Comparison of ENCODE assay signal across 12 cellular contexts in the genomic region with DNA sequence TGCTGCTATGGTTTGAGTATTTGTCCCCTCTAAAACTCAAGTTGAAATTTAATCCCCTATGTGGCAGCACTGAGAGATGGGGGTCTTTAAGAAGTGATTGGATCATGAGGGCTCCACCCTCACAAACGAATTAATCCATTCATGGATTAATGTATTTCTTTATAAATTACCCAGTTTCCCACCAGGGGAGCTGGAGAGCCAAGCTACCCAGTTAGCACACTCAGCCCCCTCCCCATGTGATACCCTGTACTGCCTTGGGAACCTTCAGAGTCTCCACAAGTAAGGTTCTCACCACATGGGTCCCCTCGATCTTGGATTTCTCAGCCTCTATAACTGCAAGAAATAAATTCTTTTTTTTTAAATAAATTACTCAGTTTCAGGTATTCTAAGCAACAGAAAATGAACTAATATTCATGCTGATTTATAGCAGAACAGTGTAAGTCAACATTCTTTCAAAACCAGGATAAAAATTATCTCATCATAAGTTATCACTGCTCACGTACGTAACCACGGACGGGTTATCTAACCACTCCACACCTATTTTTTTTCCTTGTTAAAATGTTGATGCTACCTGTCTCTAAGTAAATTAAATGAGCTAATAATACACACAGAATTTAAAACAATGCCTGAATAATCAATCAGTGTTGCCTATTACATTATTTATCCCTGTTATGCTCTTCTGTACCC. TPM values are rescaled to one million over a fixed set of nuclear protein-coding genes. Genes with fewer than 3 reads are reported as not detected.
DNase-seq lines count a peak whose midpoint lies in the region; ATAC-seq and TF ChIP-seq lines count a peak whose summit lies in the region.
"Had no signal": no experiment of that assay in that cellular context is flagged by ENCODE, and none has a peak within 500 bp of the region (broad histone marks: within the 10 kb centered on the region; RNA-seq: fewer than 3 reads in every experiment).

No MANE protein-coding gene starts in this region.

- ATAC-seq in HG02610 (IDR thresholded peaks at IDR 0.05; ENCODE audit: unreplicated experiment), result no peak
- ATAC-seq: naive thymus-derived CD8-positive, alpha-beta T cell had no signal

- H3K9me2 ChIP-seq in DOHH2 (replicated peaks; ENCODE audit: control insufficient read depth, low read length) (no peaks in the 10 kb centered on the region), OCI-LY1 (ENCODE audit: low read depth, low read length) (no peaks in the 10 kb centered on the region)

- POLR2A ChIA-PET in AG04450 (lab: Yijun Ruan, JAX), result interaction anchor here (1.0 kb wide), 1 partner anchor 267 kb away, joined by 5 read pairs; a partner anchor contains a TSS

- H3K9ac ChIP-seq in OCI-LY1 (ENCODE audit: low read length), result no peak overlapping the region

- no peak for TF ChIP-seq POLR2A in erythroblast (IDR thresholded peaks at IDR 0.05; ENCODE audit: low read length)

- no peak overlapping the region for H3K27ac ChIP-seq in AG04450 (ENCODE audit: low read depth, low read length)
- no peak overlapping the region for H3K27ac ChIP-seq in DOHH2 (ENCODE audit: low read depth, low read length)
- no peak overlapping the region for H3K27ac ChIP-seq in OCI-LY1 (ENCODE audit: low read depth, low read length, poor library complexity, severe bottlenecking)
- H3K27ac ChIP-seq: SK-N-MC had no signal

- H3K4me2 ChIP-seq in DOHH2 (ENCODE audit: low read length), result peak overlapping the region; percentile 93
- H3K4me2 ChIP-seq in OCI-LY1 (ENCODE audit: low read length), result no peak overlapping the region

- CTCF ChIA-PET in AG04450 (lab: Charles Lee), result no interaction called here

- peaks cover 2% of the 10 kb centered on the region; the same call in 1 of the 2 replicates for H3K9me3 ChIP-seq in AG04450 (ENCODE audit: control insufficient read depth, insufficient read depth, low read length)
- H3K9me3 ChIP-seq in DOHH2 (ENCODE audit: control insufficient read depth, insufficient read depth, low read length), result no peaks in the 10 kb centered on the region
- no peaks in the 10 kb centered on the region for H3K9me3 ChIP-seq in OCI-LY1 (ENCODE audit: low read length)

- no peak for DNase-seq in AG04450 (ENCODE audit: low read depth, low spot score)
- peak; percentile 7 to 14 for DNase-seq in erythroblast (lab: John Stamatoyannopoulos, UW)
- no peak for DNase-seq in islet precursor cell
- DNase-seq in putamen (ENCODE audit: low spot score), result no peak
- no peak for DNase-seq in NOMO-1 treated with dmso at 0.1 percent for 144 hours (lab: John Stamatoyannopoulos, UW; ENCODE audit: unreplicated experiment)
- DNase-seq: activated effector memory CD4-positive, alpha-beta T cell treated with anti-CD3 and anti-CD28 coated beads, Interleukin-2, amount 50 U/mL, for 16 hours; KBM-7 had no signal

- no peak overlapping the region for H2AFZ ChIP-seq in OCI-LY1 (ENCODE audit: low read length)

- peaks cover 84% of the 10 kb centered on the region for H3K36me3 ChIP-seq in DOHH2 (ENCODE audit: control insufficient read depth, low read length)
- H3K36me3 ChIP-seq in OCI-LY1 (ENCODE audit: insufficient read depth, low read length), result peaks cover 63% of the 10 kb centered on the region

- H4K20me1 ChIP-seq in DOHH2 (ENCODE audit: control insufficient read depth, insufficient read depth, low read depth, low read length), result peaks cover 70% of the 10 kb centered on the region
- 0 out of 2 replicates have a peak, but pooled peaks cover 4% of the 10 kb centered on the region for H4K20me1 ChIP-seq in OCI-LY1 (ENCODE audit: insufficient read depth, low read length)

- H3K79me2 ChIP-seq in DOHH2 (ENCODE audit: control insufficient read depth, low read length) (peaks cover 86% of the 10 kb centered on the region), OCI-LY1 (ENCODE audit: insufficient read depth, low read length) (peaks cover 80% of the 10 kb centered on the region)

- no peak overlapping the region for H3K4me3 ChIP-seq in AG04450 (ENCODE audit: low read depth, low read length)
- peak overlapping the region; percentile 82 for H3K4me3 ChIP-seq in DOHH2 (ENCODE audit: low read length)
- no peak overlapping the region for H3K4me3 ChIP-seq in OCI-LY1 (ENCODE audit: low read depth, low read length, poor library complexity, severe bottlenecking)

- H3K4me1 ChIP-seq in DOHH2 (ENCODE audit: control insufficient read depth, low read length), result peaks cover 73% of the 10 kb centered on the region
- H3K4me1 ChIP-seq in OCI-LY1 (ENCODE audit: insufficient read depth, low read length, severe bottlenecking), result peaks cover 40% of the 10 kb centered on the region

- H3K27me3 ChIP-seq in AG04450 (ENCODE audit: control insufficient read depth, insufficient read depth, low read length) (no peaks in the 10 kb centered on the region), DOHH2 (ENCODE audit: control insufficient read depth, low read length) (no peaks in the 10 kb centered on the region), OCI-LY1 (ENCODE audit: insufficient read depth, low read length) (no peaks in the 10 kb centered on the region)

- H3F3A ChIP-seq in DOHH2 (ENCODE audit: control insufficient read depth, insufficient read depth) (0 out of 2 replicates have a peak, but pooled peaks cover 3% of the 10 kb centered on the region), OCI-LY1 (ENCODE audit: insufficient read depth, low read length) (no peaks in the 10 kb centered on the region)

- TF ChIP-seq CTCF in AG04450 (IDR thresholded peaks at IDR 0.05; ENCODE audit: low read depth, low read length), result peak; percentile 41; the same call in 1 of the 2 replicates
- peak; percentile 45 for TF ChIP-seq CTCF in DOHH2 (IDR thresholded peaks at IDR 0.05; ENCODE audit: low read depth, low read length, poor library complexity, severe bottlenecking)
- TF ChIP-seq CTCF in OCI-LY1 (IDR thresholded peaks at IDR 0.05; ENCODE audit: low read length), result peak; percentile 8; the same call in 1 of the 2 replicates

RNA-seq across cellular contexts. Expression of a gene that starts 3.6 kb away (rescaled TPM):
- polyA plus RNA-seq in AG04450 (2011; rRNA removed), result 421 and 593 TPM in 2 replicates
- polyA minus RNA-seq in AG04450 (2011; rRNA and poly(A)+ RNA removed), result 110 and 183 TPM in 2 replicates

RNA-seq across cellular contexts. Expression of a gene that starts 49.3 kb away (rescaled TPM):
- 89.0 and 99.5 TPM in 2 replicates for polyA plus RNA-seq in AG04450 (2011; rRNA removed)
- 106 and 118 TPM in 2 replicates for polyA minus RNA-seq in AG04450 (2011; rRNA and poly(A)+ RNA removed)

Comparison
In these comparisons a context has a peak if more than half of its experiments do, and no peak if none do; other contexts are left out.
1. DNase-seq: peak in erythroblast (2 of 2); none in AG04450 (single experiment), islet precursor cell (single experiment), putamen (single experiment) and NOMO-1 treated with dmso at 0.1 percent for 144 hours (single experiment).
2. Peak in every context shown above with its lines, with median percentiles within 50 percentile points of each other: CTCF ChIP-seq.